In the genomic region with DNA sequence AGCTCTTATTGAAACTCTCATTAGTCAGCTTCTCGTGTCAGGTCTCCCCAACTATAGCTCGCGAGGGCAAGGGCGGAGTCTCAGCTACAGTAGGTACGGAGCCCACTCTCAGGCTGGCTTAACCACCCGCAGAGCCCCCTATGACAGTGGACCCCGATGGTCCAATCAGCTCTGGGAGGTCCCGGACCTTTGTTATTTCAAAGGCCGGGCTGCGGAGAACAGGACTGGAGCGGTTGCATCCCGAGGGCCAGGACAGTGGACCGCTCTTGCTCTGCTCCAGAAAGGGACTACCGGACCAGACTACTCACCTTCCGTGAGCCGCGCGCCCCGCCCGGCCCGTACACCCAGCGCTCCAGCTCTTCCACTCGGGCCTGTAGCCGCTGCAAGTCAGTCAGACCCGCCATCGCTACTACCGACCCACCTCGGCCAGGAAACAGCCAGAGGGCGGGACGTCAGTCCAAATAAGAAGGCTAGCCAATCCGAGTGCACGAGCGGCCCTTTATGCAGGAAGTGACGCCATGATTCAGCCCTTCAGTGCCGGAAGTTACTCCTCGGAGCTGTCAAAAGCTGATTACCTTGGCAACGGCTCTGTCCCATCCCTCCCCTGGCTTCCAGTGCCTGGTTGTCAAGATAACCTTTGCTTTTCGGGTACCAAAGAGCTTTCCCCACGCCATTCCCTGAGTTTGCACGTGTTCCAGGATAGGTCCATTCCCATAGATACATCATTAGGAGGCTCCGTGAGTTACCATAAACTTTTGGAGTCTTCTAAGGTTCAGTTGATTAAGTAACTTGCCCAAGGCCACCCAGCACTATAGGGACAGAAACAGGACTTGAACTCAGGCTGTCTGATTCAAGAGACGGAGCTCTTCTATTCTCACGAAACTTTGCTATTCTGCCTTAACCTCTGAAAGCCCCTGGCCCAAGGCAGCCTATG, we compare ENCODE assay signal across 1 cellular context.
TF ChIP-seq lines count a peak whose summit lies in the region.

A gene (minus strand): TSS at position 435 of the 934 bp plus-strand sequence. CDS start 31 bp downstream, at position 404.

TF ChIP-seq in K562, 482 proteins besides CTCF, POLR2A, EP300 and RAD21 (continued from another document and continues in another):
- TF ChIP-seq, protein P1, sequence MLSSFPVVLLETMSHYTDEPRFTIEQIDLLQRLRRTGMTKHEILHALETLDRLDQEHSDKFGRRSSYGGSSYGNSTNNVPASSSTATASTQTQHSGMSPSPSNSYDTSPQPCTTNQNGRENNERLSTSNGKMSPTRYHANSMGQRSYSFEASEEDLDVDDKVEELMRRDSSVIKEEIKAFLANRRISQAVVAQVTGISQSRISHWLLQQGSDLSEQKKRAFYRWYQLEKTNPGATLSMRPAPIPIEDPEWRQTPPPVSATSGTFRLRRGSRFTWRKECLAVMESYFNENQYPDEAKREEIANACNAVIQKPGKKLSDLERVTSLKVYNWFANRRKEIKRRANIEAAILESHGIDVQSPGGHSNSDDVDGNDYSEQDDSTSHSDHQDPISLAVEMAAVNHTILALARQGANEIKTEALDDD (IDR thresholded peaks at IDR 0.05): no peak
- TF ChIP-seq KDM2B (CRISPR knock-in tag; IDR thresholded peaks at IDR 0.05): no peak
- no peak for TF ChIP-seq KHSRP (IDR thresholded peaks at IDR 0.05)
- TF ChIP-seq SNRNP70 (optimal IDR thresholded peaks at IDR 0.05; ENCODE audit: low read depth, low read length): no peak
- TF ChIP-seq ZNF184 (CRISPR knock-in tag; IDR thresholded peaks at IDR 0.05): no peak
- TF ChIP-seq ADNP (tag; IDR thresholded peaks at IDR 0.05): no peak
- no peak for TF ChIP-seq MTF1 (CRISPR knock-in tag; IDR thresholded peaks at IDR 0.05; ENCODE audit: borderline replicate concordance)
- TF ChIP-seq, protein P2, sequence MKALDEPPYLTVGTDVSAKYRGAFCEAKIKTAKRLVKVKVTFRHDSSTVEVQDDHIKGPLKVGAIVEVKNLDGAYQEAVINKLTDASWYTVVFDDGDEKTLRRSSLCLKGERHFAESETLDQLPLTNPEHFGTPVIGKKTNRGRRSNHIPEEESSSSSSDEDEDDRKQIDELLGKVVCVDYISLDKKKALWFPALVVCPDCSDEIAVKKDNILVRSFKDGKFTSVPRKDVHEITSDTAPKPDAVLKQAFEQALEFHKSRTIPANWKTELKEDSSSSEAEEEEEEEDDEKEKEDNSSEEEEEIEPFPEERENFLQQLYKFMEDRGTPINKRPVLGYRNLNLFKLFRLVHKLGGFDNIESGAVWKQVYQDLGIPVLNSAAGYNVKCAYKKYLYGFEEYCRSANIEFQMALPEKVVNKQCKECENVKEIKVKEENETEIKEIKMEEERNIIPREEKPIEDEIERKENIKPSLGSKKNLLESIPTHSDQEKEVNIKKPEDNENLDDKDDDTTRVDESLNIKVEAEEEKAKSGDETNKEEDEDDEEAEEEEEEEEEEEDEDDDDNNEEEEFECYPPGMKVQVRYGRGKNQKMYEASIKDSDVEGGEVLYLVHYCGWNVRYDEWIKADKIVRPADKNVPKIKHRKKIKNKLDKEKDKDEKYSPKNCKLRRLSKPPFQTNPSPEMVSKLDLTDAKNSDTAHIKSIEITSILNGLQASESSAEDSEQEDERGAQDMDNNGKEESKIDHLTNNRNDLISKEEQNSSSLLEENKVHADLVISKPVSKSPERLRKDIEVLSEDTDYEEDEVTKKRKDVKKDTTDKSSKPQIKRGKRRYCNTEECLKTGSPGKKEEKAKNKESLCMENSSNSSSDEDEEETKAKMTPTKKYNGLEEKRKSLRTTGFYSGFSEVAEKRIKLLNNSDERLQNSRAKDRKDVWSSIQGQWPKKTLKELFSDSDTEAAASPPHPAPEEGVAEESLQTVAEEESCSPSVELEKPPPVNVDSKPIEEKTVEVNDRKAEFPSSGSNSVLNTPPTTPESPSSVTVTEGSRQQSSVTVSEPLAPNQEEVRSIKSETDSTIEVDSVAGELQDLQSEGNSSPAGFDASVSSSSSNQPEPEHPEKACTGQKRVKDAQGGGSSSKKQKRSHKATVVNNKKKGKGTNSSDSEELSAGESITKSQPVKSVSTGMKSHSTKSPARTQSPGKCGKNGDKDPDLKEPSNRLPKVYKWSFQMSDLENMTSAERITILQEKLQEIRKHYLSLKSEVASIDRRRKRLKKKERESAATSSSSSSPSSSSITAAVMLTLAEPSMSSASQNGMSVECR (CRISPR knock-in tag; IDR thresholded peaks at IDR 0.05): peak; percentile 59
- TF ChIP-seq RBBP5 (IDR thresholded peaks at IDR 0.05; ENCODE audit: borderline replicate concordance, insufficient read depth, low read length, poor library complexity, severe bottlenecking): peak; percentile 33
- no peak for TF ChIP-seq ZBTB7A (IDR thresholded peaks at IDR 0.05; ENCODE audit: borderline replicate concordance, control insufficient read depth, low read depth, low read length)
- peak; percentile 78; the same call in 1 of the 2 replicates for TF ChIP-seq PHF8 (IDR thresholded peaks at IDR 0.05; ENCODE audit: borderline replicate concordance, low read length)
- TF ChIP-seq RBFOX2 (IDR thresholded peaks at IDR 0.05; ENCODE audit: low read depth, low read length): peak; percentile 81
- TF ChIP-seq, protein P3, sequence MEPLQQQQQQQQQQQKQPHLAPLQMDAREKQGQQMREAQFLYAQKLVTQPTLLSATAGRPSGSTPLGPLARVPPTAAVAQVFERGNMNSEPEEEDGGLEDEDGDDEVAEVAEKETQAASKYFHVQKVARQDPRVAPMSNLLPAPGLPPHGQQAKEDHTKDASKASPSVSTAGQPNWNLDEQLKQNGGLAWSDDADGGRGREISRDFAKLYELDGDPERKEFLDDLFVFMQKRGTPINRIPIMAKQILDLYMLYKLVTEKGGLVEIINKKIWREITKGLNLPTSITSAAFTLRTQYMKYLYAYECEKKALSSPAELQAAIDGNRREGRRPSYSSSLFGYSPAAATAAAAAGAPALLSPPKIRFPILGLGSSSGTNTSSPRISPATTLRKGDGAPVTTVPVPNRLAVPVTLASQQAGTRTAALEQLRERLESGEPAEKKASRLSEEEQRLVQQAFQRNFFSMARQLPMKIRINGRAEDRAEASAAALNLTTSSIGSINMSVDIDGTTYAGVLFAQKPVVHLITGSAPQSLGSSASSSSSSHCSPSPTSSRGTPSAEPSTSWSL (CRISPR knock-in tag; IDR thresholded peaks at IDR 0.05; ENCODE audit: borderline replicate concordance): no peak
- peak; percentile 45 for TF ChIP-seq TAF1 (IDR thresholded peaks at IDR 0.05; ENCODE audit: control insufficient read depth, extremely low read depth, insufficient read depth, low read length, severe bottlenecking)
- TF ChIP-seq ZNF77 (CRISPR knock-in tag; IDR thresholded peaks at IDR 0.05): no peak
- TF ChIP-seq, protein P4, sequence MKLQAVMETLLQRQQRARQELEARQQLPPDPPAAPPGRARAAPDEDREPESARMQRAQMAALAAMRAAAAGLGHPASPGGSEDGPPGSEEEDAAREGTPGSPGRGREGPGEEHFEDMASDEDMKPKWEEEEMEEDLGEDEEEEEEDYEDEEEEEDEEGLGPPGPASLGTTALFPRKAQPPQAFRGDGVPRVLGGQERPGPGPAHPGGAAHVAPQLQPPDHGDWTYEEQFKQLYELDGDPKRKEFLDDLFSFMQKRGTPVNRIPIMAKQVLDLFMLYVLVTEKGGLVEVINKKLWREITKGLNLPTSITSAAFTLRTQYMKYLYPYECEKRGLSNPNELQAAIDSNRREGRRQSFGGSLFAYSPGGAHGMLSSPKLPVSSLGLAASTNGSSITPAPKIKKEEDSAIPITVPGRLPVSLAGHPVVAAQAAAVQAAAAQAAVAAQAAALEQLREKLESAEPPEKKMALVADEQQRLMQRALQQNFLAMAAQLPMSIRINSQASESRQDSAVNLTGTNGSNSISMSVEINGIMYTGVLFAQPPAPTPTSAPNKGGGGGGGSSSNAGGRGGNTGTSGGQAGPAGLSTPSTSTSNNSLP (IDR thresholded peaks at IDR 0.05; ENCODE audit: borderline replicate concordance, low read depth, low read length): no peak
- TF ChIP-seq ZBED1 (IDR thresholded peaks at IDR 0.05): no peak
- TF ChIP-seq HDAC3 (IDR thresholded peaks at IDR 0.05; ENCODE audit: borderline replicate concordance, partially characterized antibody): no peak
- TF ChIP-seq, protein P5, sequence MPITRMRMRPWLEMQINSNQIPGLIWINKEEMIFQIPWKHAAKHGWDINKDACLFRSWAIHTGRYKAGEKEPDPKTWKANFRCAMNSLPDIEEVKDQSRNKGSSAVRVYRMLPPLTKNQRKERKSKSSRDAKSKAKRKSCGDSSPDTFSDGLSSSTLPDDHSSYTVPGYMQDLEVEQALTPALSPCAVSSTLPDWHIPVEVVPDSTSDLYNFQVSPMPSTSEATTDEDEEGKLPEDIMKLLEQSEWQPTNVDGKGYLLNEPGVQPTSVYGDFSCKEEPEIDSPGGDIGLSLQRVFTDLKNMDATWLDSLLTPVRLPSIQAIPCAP (CRISPR knock-in tag; IDR thresholded peaks at IDR 0.05; ENCODE audit: borderline replicate concordance): no peak
- TF ChIP-seq PURB (CRISPR knock-in tag; IDR thresholded peaks at IDR 0.05; ENCODE audit: low read depth): no peak
- TF ChIP-seq, protein P6, sequence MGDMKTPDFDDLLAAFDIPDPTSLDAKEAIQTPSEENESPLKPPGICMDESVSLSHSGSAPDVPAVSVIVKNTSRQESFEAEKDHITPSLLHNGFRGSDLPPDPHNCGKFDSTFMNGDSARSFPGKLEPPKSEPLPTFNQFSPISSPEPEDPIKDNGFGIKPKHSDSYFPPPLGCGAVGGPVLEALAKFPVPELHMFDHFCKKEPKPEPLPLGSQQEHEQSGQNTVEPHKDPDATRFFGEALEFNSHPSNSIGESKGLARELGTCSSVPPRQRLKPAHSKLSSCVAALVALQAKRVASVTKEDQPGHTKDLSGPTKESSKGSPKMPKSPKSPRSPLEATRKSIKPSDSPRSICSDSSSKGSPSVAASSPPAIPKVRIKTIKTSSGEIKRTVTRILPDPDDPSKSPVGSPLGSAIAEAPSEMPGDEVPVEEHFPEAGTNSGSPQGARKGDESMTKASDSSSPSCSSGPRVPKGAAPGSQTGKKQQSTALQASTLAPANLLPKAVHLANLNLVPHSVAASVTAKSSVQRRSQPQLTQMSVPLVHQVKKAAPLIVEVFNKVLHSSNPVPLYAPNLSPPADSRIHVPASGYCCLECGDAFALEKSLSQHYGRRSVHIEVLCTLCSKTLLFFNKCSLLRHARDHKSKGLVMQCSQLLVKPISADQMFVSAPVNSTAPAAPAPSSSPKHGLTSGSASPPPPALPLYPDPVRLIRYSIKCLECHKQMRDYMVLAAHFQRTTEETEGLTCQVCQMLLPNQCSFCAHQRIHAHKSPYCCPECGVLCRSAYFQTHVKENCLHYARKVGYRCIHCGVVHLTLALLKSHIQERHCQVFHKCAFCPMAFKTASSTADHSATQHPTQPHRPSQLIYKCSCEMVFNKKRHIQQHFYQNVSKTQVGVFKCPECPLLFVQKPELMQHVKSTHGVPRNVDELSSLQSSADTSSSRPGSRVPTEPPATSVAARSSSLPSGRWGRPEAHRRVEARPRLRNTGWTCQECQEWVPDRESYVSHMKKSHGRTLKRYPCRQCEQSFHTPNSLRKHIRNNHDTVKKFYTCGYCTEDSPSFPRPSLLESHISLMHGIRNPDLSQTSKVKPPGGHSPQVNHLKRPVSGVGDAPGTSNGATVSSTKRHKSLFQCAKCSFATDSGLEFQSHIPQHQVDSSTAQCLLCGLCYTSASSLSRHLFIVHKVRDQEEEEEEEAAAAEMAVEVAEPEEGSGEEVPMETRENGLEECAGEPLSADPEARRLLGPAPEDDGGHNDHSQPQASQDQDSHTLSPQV (IDR thresholded peaks at IDR 0.05): no peak
- TF ChIP-seq, protein P7, sequence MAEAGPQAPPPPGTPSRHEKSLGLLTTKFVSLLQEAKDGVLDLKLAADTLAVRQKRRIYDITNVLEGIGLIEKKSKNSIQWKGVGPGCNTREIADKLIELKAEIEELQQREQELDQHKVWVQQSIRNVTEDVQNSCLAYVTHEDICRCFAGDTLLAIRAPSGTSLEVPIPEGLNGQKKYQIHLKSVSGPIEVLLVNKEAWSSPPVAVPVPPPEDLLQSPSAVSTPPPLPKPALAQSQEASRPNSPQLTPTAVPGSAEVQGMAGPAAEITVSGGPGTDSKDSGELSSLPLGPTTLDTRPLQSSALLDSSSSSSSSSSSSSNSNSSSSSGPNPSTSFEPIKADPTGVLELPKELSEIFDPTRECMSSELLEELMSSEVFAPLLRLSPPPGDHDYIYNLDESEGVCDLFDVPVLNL (CRISPR knock-in tag; IDR thresholded peaks at IDR 0.05; ENCODE audit: low read depth): no peak
- no peak for TF ChIP-seq SMARCA4 (IDR thresholded peaks at IDR 0.05)
- TF ChIP-seq, protein P8, sequence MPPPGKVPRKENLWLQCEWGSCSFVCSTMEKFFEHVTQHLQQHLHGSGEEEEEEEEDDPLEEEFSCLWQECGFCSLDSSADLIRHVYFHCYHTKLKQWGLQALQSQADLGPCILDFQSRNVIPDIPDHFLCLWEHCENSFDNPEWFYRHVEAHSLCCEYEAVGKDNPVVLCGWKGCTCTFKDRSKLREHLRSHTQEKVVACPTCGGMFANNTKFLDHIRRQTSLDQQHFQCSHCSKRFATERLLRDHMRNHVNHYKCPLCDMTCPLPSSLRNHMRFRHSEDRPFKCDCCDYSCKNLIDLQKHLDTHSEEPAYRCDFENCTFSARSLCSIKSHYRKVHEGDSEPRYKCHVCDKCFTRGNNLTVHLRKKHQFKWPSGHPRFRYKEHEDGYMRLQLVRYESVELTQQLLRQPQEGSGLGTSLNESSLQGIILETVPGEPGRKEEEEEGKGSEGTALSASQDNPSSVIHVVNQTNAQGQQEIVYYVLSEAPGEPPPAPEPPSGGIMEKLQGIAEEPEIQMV (tag; conservative IDR thresholded peaks at IDR 0.05; ENCODE audit: low read depth): no peak
- TF ChIP-seq PHF21A (IDR thresholded peaks at IDR 0.05; ENCODE audit: borderline replicate concordance, low read depth): no peak
- TF ChIP-seq RNF2 (IDR thresholded peaks at IDR 0.05): no peak
- no peak for TF ChIP-seq ZNF274 (IDR thresholded peaks at IDR 0.05; ENCODE audit: borderline replicate concordance, low read depth, low read length)
- no peak for TF ChIP-seq TAF9B (IDR thresholded peaks at IDR 0.05; ENCODE audit: partially characterized antibody)
- TF ChIP-seq OTX1 (CRISPR knock-in tag; IDR thresholded peaks at IDR 0.05): no peak
- TF ChIP-seq, protein P9, sequence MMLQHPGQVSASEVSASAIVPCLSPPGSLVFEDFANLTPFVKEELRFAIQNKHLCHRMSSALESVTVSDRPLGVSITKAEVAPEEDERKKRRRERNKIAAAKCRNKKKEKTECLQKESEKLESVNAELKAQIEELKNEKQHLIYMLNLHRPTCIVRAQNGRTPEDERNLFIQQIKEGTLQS (IDR thresholded peaks at IDR 0.05): no peak; the same call in 1 of the 2 replicates
- TF ChIP-seq, protein P9 (CRISPR knock-in tag; conservative IDR thresholded peaks at IDR 0.05): no peak
- TF ChIP-seq MYBL2 (IDR thresholded peaks at IDR 0.05; ENCODE audit: low read depth): peak; percentile 54; the same call in 1 of the 2 replicates
- no peak for TF ChIP-seq MYBL2 (CRISPR knock-in tag; IDR thresholded peaks at IDR 0.05; ENCODE audit: borderline replicate concordance)
- no peak for TF ChIP-seq SMARCB1 (IDR thresholded peaks at IDR 0.05; ENCODE audit: insufficient read length, low read depth)
- TF ChIP-seq BMI1 (IDR thresholded peaks at IDR 0.05; ENCODE audit: low read length): peak; percentile 66
- TF ChIP-seq, protein P10, sequence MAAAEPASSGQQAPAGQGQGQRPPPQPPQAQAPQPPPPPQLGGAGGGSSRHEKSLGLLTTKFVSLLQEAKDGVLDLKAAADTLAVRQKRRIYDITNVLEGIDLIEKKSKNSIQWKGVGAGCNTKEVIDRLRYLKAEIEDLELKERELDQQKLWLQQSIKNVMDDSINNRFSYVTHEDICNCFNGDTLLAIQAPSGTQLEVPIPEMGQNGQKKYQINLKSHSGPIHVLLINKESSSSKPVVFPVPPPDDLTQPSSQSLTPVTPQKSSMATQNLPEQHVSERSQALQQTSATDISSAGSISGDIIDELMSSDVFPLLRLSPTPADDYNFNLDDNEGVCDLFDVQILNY (CRISPR knock-in tag; IDR thresholded peaks at IDR 0.05): no peak
- TF ChIP-seq CCNT2 (IDR thresholded peaks at IDR 0.05; ENCODE audit: borderline replicate concordance, extremely low read depth, insufficient read length, low read depth, low read length): no peak
- no peak for TF ChIP-seq ZSCAN32 (CRISPR knock-in tag; IDR thresholded peaks at IDR 0.05)
